8 cellular contexts compared by ENCODE assay signal in the genomic region with DNA sequence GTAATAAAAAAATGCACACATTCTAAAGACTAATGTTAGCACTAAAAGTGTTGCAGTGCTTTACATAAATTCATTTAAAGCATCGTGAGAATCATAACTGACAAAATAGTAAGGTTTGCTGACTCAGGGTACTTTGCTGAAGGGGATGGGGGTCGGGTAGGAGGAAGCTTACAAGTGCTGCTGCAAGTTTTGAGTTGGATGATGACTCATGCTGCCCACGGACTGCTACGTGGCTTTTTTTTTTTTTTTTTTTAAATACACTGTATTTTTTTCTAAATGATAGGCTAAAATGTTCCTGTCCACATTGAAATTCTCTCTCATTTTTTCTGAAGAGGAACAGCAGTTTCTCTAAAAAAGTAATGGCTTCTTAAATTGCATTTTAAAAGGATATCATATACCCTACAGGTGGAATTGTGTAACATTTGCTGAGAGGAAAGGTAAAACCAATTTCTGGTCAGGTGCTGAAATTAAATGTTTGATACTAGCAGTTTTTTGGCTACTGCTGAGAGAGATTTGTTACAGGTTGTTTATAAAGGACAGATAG. TPM values are rescaled to one million over a fixed set of nuclear protein-coding genes. Genes with fewer than 3 reads are reported as not detected.
DNase-seq lines count a peak whose midpoint lies in the region; ATAC-seq and TF ChIP-seq lines count a peak whose summit lies in the region.

No MANE protein-coding gene starts in this region.

- peak overlapping the region; percentile 67 for H3K4me3 ChIP-seq in AG09309 (ENCODE audit: control insufficient read depth, low read depth, low read length)
- peak overlapping the region; percentile 98 for H3K4me3 ChIP-seq in PC-3 (ENCODE audit: low read length)
- H3K4me3 ChIP-seq in fibroblast of pulmonary artery (replicated peaks; ENCODE audit: low read depth, low read length): peak overlapping the region; percentile 98
- H3K4me3 ChIP-seq in ovary: peak overlapping the region; percentile 84
- H3K4me3 ChIP-seq in tibial nerve: peak overlapping the region in 2 of 4 donors; percentile 72 to 76

- H3K4me1 ChIP-seq in PC-3 (ENCODE audit: insufficient read depth, low read length) (peaks cover 26% of the 10 kb centered on the region), ovary (ENCODE audit: insufficient read depth) (peaks cover 6% of the 10 kb centered on the region), tibial nerve (peaks cover 0 to 41% (median 16%) of the 10 kb centered on the region in 4 donors)

- peaks cover 66% of the 10 kb centered on the region for H3K79me2 ChIP-seq in PC-3 (ENCODE audit: low read length)

- intact Hi-C loops in PC-3 (cut with micrococcal nuclease): loop anchor here (1.0 to 2.0 kb wide), 3 partner anchors 33 to 74 kb away; no protein-coding TSS in a partner anchor
- intact Hi-C loops in ovary (cut with DNase I): no loop called here

- TF ChIP-seq EP300 in ovary (IDR thresholded peaks at IDR 0.05): no peak
- TF ChIP-seq EP300 in tibial nerve (IDR thresholded peaks at IDR 0.05): peak in 1 of 2 donors; percentile 44

- ATAC-seq in GM21723 (IDR thresholded peaks at IDR 0.05; ENCODE audit: unreplicated experiment) (peak; percentile 25), PC-3 (0 out of 2 replicates have a peak, but pooled peaks have one; percentile 21)

- H3K4me2 ChIP-seq in PC-3 (ENCODE audit: low read length): peak overlapping the region; percentile 97

- TF ChIP-seq CTCF in AG09309 (IDR thresholded peaks at IDR 0.05; ENCODE audit: control insufficient read depth, insufficient read depth, low read depth, low read length, missing control alignments): no peak
- no peak for TF ChIP-seq CTCF in PC-3 (conservative IDR thresholded peaks at IDR 0.05; ENCODE audit: low read depth, low read length)
- no peak for TF ChIP-seq CTCF in fibroblast of pulmonary artery (IDR thresholded peaks at IDR 0.05; ENCODE audit: low read length, missing control alignments)
- no peak for TF ChIP-seq CTCF in ovary (IDR thresholded peaks at IDR 0.05)
- TF ChIP-seq CTCF in tibial nerve (IDR thresholded peaks at IDR 0.05): peak in 1 of 5 experiments; percentile 28

- WGBS in ovary, 3 donors: 0% methylated on average over 4 of the region's 4 CpGs
- 1 to 3% methylated on average over 4 of the region's 4 CpGs for WGBS in tibial nerve, 2 donors

- peak; percentile 87 for DNase-seq in AG09309 (ENCODE audit: low read depth)
- peak; percentile 71 for DNase-seq in PC-3
- DNase-seq in activated T-cell treated with anti-CD3 and anti-CD28 coated beads, Interleukin-2, amount 50 U/mL, for 48 hours: peak; percentile 59 to 68
- DNase-seq in fibroblast of pulmonary artery (ENCODE audit: low read depth): peak; percentile 92
- peak in 3 of 5 donors; percentile 41 to 67 (median 49) for DNase-seq in ovary
- DNase-seq in tibial nerve (ENCODE audit: low spot score in 2 of 2): peak in 1 of 2 donors; percentile 16
- no peak for DNase-seq in inferior parietal cortex (ENCODE audit: extremely low spot score)

- POLR2A ChIA-PET in PC-3 (lab: Charles Lee; ENCODE audit: unreplicated experiment): no interaction called here

- no peaks in the 10 kb centered on the region for H3F3A ChIP-seq in PC-3 (ENCODE audit: low read length, unreplicated experiment)

- H2AFZ ChIP-seq in PC-3 (ENCODE audit: low read length): no peak overlapping the region

- peak overlapping the region; percentile 88 for H3K9ac ChIP-seq in PC-3 (ENCODE audit: low read length)

- CTCF ChIA-PET in PC-3 (lab: Charles Lee): interaction anchor here (0.6 kb wide), 1 partner anchor 93 kb away, joined by 8 read pairs; no protein-coding TSS in a partner anchor

- H3K27ac ChIP-seq in PC-3 (ENCODE audit: low read length) (peak overlapping the region; percentile 76), ovary (no peak overlapping the region), tibial nerve (peak overlapping the region; percentile 91 to 99 (median 95))

- H3K36me3 ChIP-seq in PC-3 (ENCODE audit: low read depth, low read length) (no peaks in the 10 kb centered on the region), ovary (no peaks in the 10 kb centered on the region), tibial nerve (no peaks in the 10 kb centered on the region)

- no peak for TF ChIP-seq POLR2A in ovary (IDR thresholded peaks at IDR 0.05)
- no peak for TF ChIP-seq POLR2A in tibial nerve (IDR thresholded peaks at IDR 0.05)

- no peaks in the 10 kb centered on the region for H3K9me3 ChIP-seq in PC-3 (ENCODE audit: low read length)
- no peaks in the 10 kb centered on the region for H3K9me3 ChIP-seq in ovary
- no peaks in the 10 kb centered on the region for H3K9me3 ChIP-seq in tibial nerve

- no TSS peak for BruUV-seq in PC-3 (replicated peaks; lab: Mats Ljungman, UMichigan)

- H4K20me1 ChIP-seq in PC-3 (ENCODE audit: low read length): peaks cover 47% of the 10 kb centered on the region

- H3K27me3 ChIP-seq in PC-3 (ENCODE audit: low read length) (no peaks in the 10 kb centered on the region), ovary (no peaks in the 10 kb centered on the region), tibial nerve (no peaks in the 10 kb centered on the region)

- no peaks in the 10 kb centered on the region for H3K9me2 ChIP-seq in PC-3 (replicated peaks; ENCODE audit: low read length)

RNA-seq across cellular contexts. Expression of gene MAPK6, which starts 2.2 kb away (rescaled TPM):
- total RNA-seq in PC-3 (2014; rRNA removed) (21.9 and 22.5 TPM in 2 replicates), ovary (10 to 100 TPM; 17.6 to 24.5 (median 21.5) TPM), tibial nerve (10 to 100 TPM in 3 of 4 donors, 1 to 10 TPM in 1; 9.6 to 20.9 (median 16.5) TPM)
- polyA plus RNA-seq in ovary: 10 to 100 TPM in 1 of 2 donors, 1 to 10 TPM in 1; 5.9 to 11.6 TPM

RNA-seq across cellular contexts. Expression of gene LEO1, which starts 49.6 kb away (rescaled TPM):
- 24.1 and 32.4 TPM in 2 replicates for total RNA-seq in PC-3 (2014; rRNA removed)
- 10 to 100 TPM in 3 of 7 donors, 1 to 10 TPM in 4; 6.8 to 12.4 (median 9.6) TPM for total RNA-seq in ovary
- 10 to 100 TPM in 1 of 2 donors, 1 to 10 TPM in 1; 8.0 to 22.5 TPM for polyA plus RNA-seq in ovary
- 10 to 100 TPM; 10.6 to 19.7 (median 14.4) TPM for total RNA-seq in tibial nerve

Comparison
In these comparisons a context has a peak if more than half of its experiments do, and no peak if none do; other contexts are left out.
1. H3K27ac ChIP-seq: peak in PC-3 (single experiment) and tibial nerve (4 of 4); none in ovary (0 of 2).